ENCODE assay signal across 39 cellular contexts in genomic region chr10:49268185-49268584, GRCh38. TPM values are rescaled to one million over a fixed set of nuclear protein-coding genes. Genes with fewer than 3 reads are reported as not detected.
"Had no signal": no experiment of that assay in that cellular context is flagged by ENCODE, and none has a peak within 500 bp of the region (broad histone marks: within the 10 kb centered on the region; RNA-seq: fewer than 3 reads in every experiment).

No MANE protein-coding gene starts in this region.

- H3K4me2 ChIP-seq: smooth muscle cell had no signal

- H3K27ac ChIP-seq: adrenal gland, ascending aorta, cardiac muscle cell, colonic mucosa, gastroesophageal sphincter, pancreas, prostate gland, right atrium auricular region, uterus, VCaP had no signal

- H3K36me3 ChIP-seq: adrenal gland, ascending aorta, cardiac muscle cell, colonic mucosa, gastroesophageal sphincter, pancreas, prostate gland, right atrium auricular region, uterus had no signal

- H3K27me3 ChIP-seq: adrenal gland, ascending aorta, cardiac muscle cell, colonic mucosa, gastroesophageal sphincter, pancreas, right atrium auricular region, uterus had no signal

- H3K9me3 ChIP-seq: colonic mucosa, pancreas, prostate gland had no signal

- DNase-seq: activated CD4-positive, alpha-beta T cell treated with anti-CD3 and anti-CD28 coated beads for 48 hours; activated CD4-positive, alpha-beta T cell treated with anti-CD3 and anti-CD28 coated beads, Interleukin-2, amount 50 U/mL, for 48 hours; activated CD8-positive, alpha-beta memory T cell treated with anti-CD3 and anti-CD28 coated beads for 24 hours; activated CD8-positive, alpha-beta memory T cell treated with anti-CD3 and anti-CD28 coated beads, Interleukin-2, amount 50 U/mL, for 4 hours; activated effector memory CD4-positive, alpha-beta T cell treated with anti-CD3 and anti-CD28 coated beads, Interleukin-2, amount 50 U/mL, for 16 hours; activated naive CD4-positive, alpha-beta T cell treated with anti-CD3 and anti-CD28 coated beads for 36 hours; activated naive CD8-positive, alpha-beta T cell treated with anti-CD3 and anti-CD28 coated beads for 36 hours; activated T-cell treated with anti-CD3 and anti-CD28 coated beads, Interleukin-2, amount 50 U/mL, for 1 hour; adrenal gland; cerebellar nuclear complex; colonic mucosa; effector memory CD4-positive, alpha-beta T cell; erythroblast; hippocampal formation; left cardiac atrium; left ventricle myocardium superior; mammary epithelial cell; midbrain; naive thymus-derived CD4-positive, alpha-beta T cell; nucleus accumbens; pancreas; stimulated activated CD4-positive, alpha-beta T cell treated with anti-CD3 and anti-CD28 coated beads, Interleukin-1b, Interleukin-23, amount 100 ng/mL, for 48 hours; stimulated activated CD4-positive, alpha-beta T cell treated with anti-CD3 and anti-CD28 coated beads, Interleukin-4, amount 100 ng/mL, for 4 hours; stimulated activated CD8-positive, alpha-beta memory T cell treated with anti-CD3 and anti-CD28 coated beads, Interleukin-4, amount 100 ng/mL, for 48 hours; stimulated activated naive CD8-positive, alpha-beta T cell treated with anti-CD3 and anti-CD28 coated beads, Interleukin-15, amount 100 ng/mL, for 72 hours; substantia nigra; uterus had no signal

- FAIRE-seq: keratinocyte, pancreas, TTC549 had no signal

- H3K4me1 ChIP-seq: adrenal gland, ascending aorta, colonic mucosa, pancreas, prostate gland, uterus had no signal

- H3K4me3 ChIP-seq: adrenal gland, ascending aorta, cardiac muscle cell, colonic mucosa, gastroesophageal sphincter, pancreas, prostate gland, right atrium auricular region, smooth muscle cell, uterus had no signal

RNA-seq across cellular contexts. Expression of gene C10orf71, which starts 30.8 kb away (rescaled TPM):
- total RNA-seq: activated naive CD4-positive, alpha-beta T cell treated with anti-CD3 and anti-CD28 coated beads for 36 hours; activated naive CD8-positive, alpha-beta T cell treated with anti-CD3 and anti-CD28 coated beads for 36 hours; activated T-helper 1 cell treated with anti-CD3 and anti-CD28 coated beads, Interleukin-12 subunit alpha, Interleukin-12 subunit beta, Interleukin-2, Interleukin-4 antibody, amounts not matched to agents 30 ng/mL and 10 ng/mL and 1 ng/mL, durations not matched to agents 14 hours and 24 hours and 36 hours; ascending aorta; colonic mucosa; dermis microvascular lymphatic vessel endothelial cell; mammary epithelial cell; naive thymus-derived CD4-positive, alpha-beta T cell; neural crest cell; smooth muscle cell; uterus had no signal
- polyA plus RNA-seq: keratinocyte; mammary epithelial cell; naive thymus-derived CD4-positive, alpha-beta T cell; smooth muscle cell had no signal
